8 cellular contexts compared by ENCODE assay signal in genomic region chr7:150369740-150370501, GRCh38. TPM values are rescaled to one million over a fixed set of nuclear protein-coding genes. Genes with fewer than 3 reads are reported as not detected.
A peak's percentile ranks its signal among the peaks of the same experiment; 100 is the strongest.
DNase-seq lines count a peak whose midpoint lies in the region; ATAC-seq, FAIRE-seq and TF ChIP-seq lines count a peak whose summit lies in the region.

No MANE protein-coding gene starts in this region.

- no peaks in the 10 kb centered on the region for H3F3A ChIP-seq in PC-3 (ENCODE audit: low read length, unreplicated experiment)

- BruUV-seq in PC-3 (replicated peaks; lab: Mats Ljungman, UMichigan), result no TSS peak

- intact Hi-C loops in PC-3 (cut with micrococcal nuclease) (loop anchor here (1.0 kb wide), 1 partner anchor 8 kb away; no protein-coding TSS in a partner anchor), pancreas (cut with DNase I) (no loop called here)

- H3K4me3 ChIP-seq in PC-3 (ENCODE audit: low read length), result peak overlapping the region; percentile 87
- peak overlapping the region; percentile 82 to 97 (median 88) for H3K4me3 ChIP-seq in pancreas

- H3K27ac ChIP-seq in PC-3 (ENCODE audit: low read length) (peak overlapping the region; percentile 83; the same call in 1 of the 2 replicates), epithelial cell of prostate (peak overlapping the region; percentile 58), pancreas (peak overlapping the region; percentile 94 to 99 (median 98))

- no peaks in the 10 kb centered on the region for H3K36me3 ChIP-seq in PC-3 (ENCODE audit: low read depth, low read length)
- H3K36me3 ChIP-seq in pancreas, result peaks cover 0 to 24% (median 23%) of the 10 kb centered on the region in 3 donors

- H3K27me3 ChIP-seq in PC-3 (ENCODE audit: low read length) (no peaks in the 10 kb centered on the region), pancreas (no peaks in the 10 kb centered on the region)

- peak; percentile 21 for DNase-seq in EL
- DNase-seq in PC-3, result no peak
- no peak for DNase-seq in epithelial cell of prostate (ENCODE audit: low read depth, low spot score)
- DNase-seq in pancreas, result no peak
- DNase-seq in germinal center (ENCODE audit: low spot score), result no peak
- DNase-seq in ecto neural progenitor cell (ENCODE audit: low spot score), result no peak
- no peak for DNase-seq in AML-193 (lab: John Stamatoyannopoulos, UW)
- no peak for DNase-seq in activated effector memory CD4-positive, alpha-beta T cell treated with anti-CD3 and anti-CD28 coated beads, Interleukin-2, amount 50 U/mL, for 16 hours

- peak overlapping the region; percentile 92 for H3K9ac ChIP-seq in PC-3 (ENCODE audit: low read length)

- 0 out of 2 replicates have a peak, but pooled peaks cover 11% of the 10 kb centered on the region for H4K20me1 ChIP-seq in PC-3 (ENCODE audit: low read length)

- H3K4me2 ChIP-seq in PC-3 (ENCODE audit: low read length), result peak overlapping the region; percentile 94

- H3K9me2 ChIP-seq in PC-3 (replicated peaks; ENCODE audit: low read length), result no peaks in the 10 kb centered on the region

- CTCF ChIA-PET in PC-3 (lab: Charles Lee), result no interaction called here

- POLR2A ChIA-PET in PC-3 (lab: Charles Lee; ENCODE audit: unreplicated experiment), result interaction anchor here (0.8 kb wide), 1 partner anchor 510 kb away, joined by 4 read pairs; no protein-coding TSS in a partner anchor

- no peaks in the 10 kb centered on the region for H3K9me3 ChIP-seq in PC-3 (ENCODE audit: low read length)
- H3K9me3 ChIP-seq in pancreas, result no peaks in the 10 kb centered on the region

- no peak for FAIRE-seq in pancreas (lab: Jason Lieb, UNC)

- ATAC-seq in PC-3, result peak; percentile 4
- ATAC-seq in pancreas, result no peak

- peaks cover 52% of the 10 kb centered on the region for H3K79me2 ChIP-seq in PC-3 (ENCODE audit: low read length)

- peaks cover 25% of the 10 kb centered on the region for H3K4me1 ChIP-seq in PC-3 (ENCODE audit: insufficient read depth, low read length)
- peaks cover 18 to 39% (median 22%) of the 10 kb centered on the region in 3 donors for H3K4me1 ChIP-seq in pancreas

- H2AFZ ChIP-seq in PC-3 (ENCODE audit: low read length), result no peak overlapping the region

- TF ChIP-seq CTCF in PC-3 (conservative IDR thresholded peaks at IDR 0.05; ENCODE audit: low read depth, low read length), result no peak
- no peak for TF ChIP-seq CTCF in pancreas (IDR thresholded peaks at IDR 0.05)

- 22 to 26% methylated on average over 22 to 23 of the region's 23 CpGs for WGBS in pancreas, 2 donors

RNA-seq across cellular contexts. Expression of gene REPIN1, which starts 1.3 kb away (rescaled TPM):
- 124 and 153 TPM in 2 replicates for total RNA-seq in PC-3 (2014; rRNA removed)
- total RNA-seq in pancreas, result 10 to 100 TPM; 48.1 to 76.3 (median 63.2) TPM
- polyA plus RNA-seq in pancreas, result 10 to 100 TPM; 57.5 to 78.8 TPM

RNA-seq across cellular contexts. Expression of gene ZNF775, which starts 9.2 kb away (rescaled TPM):
- total RNA-seq in PC-3 (2014; rRNA removed) (3.7 and 4.7 TPM in 2 replicates), pancreas (1 to 10 TPM; 2.0 to 3.9 (median 2.8) TPM)
- 1 to 10 TPM; 3.2 to 7.4 TPM for polyA plus RNA-seq in pancreas

RNA-seq across cellular contexts. Expression of gene RARRES2, which starts 28.5 kb away (rescaled TPM):
- total RNA-seq in PC-3 (2014; rRNA removed) (1.6 TPM in 1 of 2 replicates, not detected in the other), pancreas (100 to 1,000 TPM; 125 to 408 (median 236) TPM)
- polyA plus RNA-seq in pancreas, result 100 to 1,000 TPM; 184 to 246 TPM

RNA-seq across cellular contexts. Expression of gene ACTR3C, which starts 46.6 kb away (rescaled TPM):
- 7.8 and 10.8 TPM in 2 replicates for total RNA-seq in PC-3 (2014; rRNA removed)
- 10 to 100 TPM; 12.3 to 26.5 (median 17.7) TPM for total RNA-seq in pancreas
- 10 to 100 TPM in 1 of 2 donors, 1 to 10 TPM in 1; 9.0 to 10.9 TPM for polyA plus RNA-seq in pancreas

RNA-seq across cellular contexts. Expression of gene LRRC61, which starts 46.8 kb away (rescaled TPM):
- total RNA-seq in PC-3 (2014; rRNA removed), result 15.1 and 16.4 TPM in 2 replicates
- total RNA-seq in pancreas, result 10 to 100 TPM in 1 of 6 donors, 1 to 10 TPM in 5; 7.1 to 10.3 (median 8.8) TPM
- polyA plus RNA-seq in pancreas, result 10 to 100 TPM in 1 of 2 donors, 1 to 10 TPM in 1; 7.1 to 11.2 TPM

Comparison
In these comparisons a context has a peak if more than half of its experiments do, and no peak if none do; other contexts are left out.
1. RNA of gene RARRES2, which starts 28.5 kb away (total RNA-seq): 125 to 408 TPM in pancreas; 1.6 TPM in PC-3; every median in the first group is over 10 times any median in the second.
2. Peak in every context shown above with its lines, with median percentiles within 50 percentile points of each other: H3K27ac ChIP-seq.